23 cellular contexts compared by ENCODE assay signal in the genomic region with DNA sequence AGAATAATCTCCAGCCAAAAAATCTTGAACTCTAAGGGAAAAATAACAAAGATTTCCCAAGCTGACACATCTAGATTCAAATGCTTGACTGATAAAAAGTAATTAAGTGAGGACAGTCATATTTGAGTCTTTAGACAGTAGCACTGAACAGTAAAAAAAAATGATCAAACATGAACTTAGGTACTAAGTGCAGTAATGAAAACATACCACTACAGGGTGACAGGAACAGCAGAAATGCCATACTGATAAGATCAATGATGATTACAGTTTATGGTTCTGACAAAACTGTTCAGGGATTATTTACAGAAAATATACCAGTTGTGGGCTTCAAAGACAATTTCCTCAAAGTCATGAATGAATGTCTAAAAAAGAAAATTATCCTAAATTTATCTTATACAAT.
DNase-seq lines count a peak whose midpoint lies in the region; ATAC-seq and TF ChIP-seq lines count a peak whose summit lies in the region.
"Had no signal": no experiment of that assay in that cellular context is flagged by ENCODE, and none has a peak within 500 bp of the region (broad histone marks: within the 10 kb centered on the region; RNA-seq: fewer than 3 reads in every experiment).

No MANE protein-coding gene starts in this region.

- H3K27me3 ChIP-seq in HCT116 (ENCODE audit: insufficient read depth, low read length) = no peaks in the 10 kb centered on the region
- no peaks in the 10 kb centered on the region for H3K27me3 ChIP-seq in parathyroid adenoma (ENCODE audit: control insufficient read depth, insufficient read depth, low read length)
- H3K27me3 ChIP-seq: BLaER1 treated with 17β-estradiol and CSF1 and Interleukin-3, amounts not matched to agents 10 nM and 100 nM had no signal

- POLR2A ChIA-PET in HCT116 (lab: Charles Lee) = no interaction called here
- POLR2A ChIA-PET in GM10248 (lab: Yijun Ruan, JAX) = no interaction called here

- no peaks in the 10 kb centered on the region for H3K36me3 Mint-ChIP-seq in activated naive CD4-positive, alpha-beta T cell treated with anti-CD3 and anti-CD28 coated beads, Interleukin-2, amount 50 U/mL, for 24 hours

- peaks cover 5% of the 10 kb centered on the region for H3K4me1 Mint-ChIP-seq in activated naive CD4-positive, alpha-beta T cell treated with anti-CD3 and anti-CD28 coated beads, Interleukin-2, amount 50 U/mL, for 24 hours

- H2AFZ ChIP-seq in HCT116 (ENCODE audit: low read depth, low read length, poor library complexity, severe bottlenecking) (no peak overlapping the region), parathyroid adenoma (peak overlapping the region; percentile 25)

- H3K4me3 Mint-ChIP-seq in activated naive CD4-positive, alpha-beta T cell treated with anti-CD3 and anti-CD28 coated beads, Interleukin-2, amount 50 U/mL, for 24 hours = no peak overlapping the region
- H3K4me3 Mint-ChIP-seq: CD4-positive, alpha-beta T cell had no signal

- TF ChIP-seq CTCF in HCT116 (IDR thresholded peaks at IDR 0.05 in 2 of 3, conservative IDR thresholded peaks at IDR 0.05 in 1 of 3; ENCODE audit: borderline replicate concordance in 1 of 3, insufficient read depth in 1 of 3, low read depth in 2 of 3, low read length in 2 of 3) (no peak), parathyroid adenoma (IDR thresholded peaks at IDR 0.05) (no peak), GM10248 (IDR thresholded peaks at IDR 0.05; ENCODE audit: control extremely low read depth, extremely low read depth, low read depth, missing control alignments) (no peak)

- H3K9me3 ChIP-seq in HCT116 (ENCODE audit: control insufficient read depth in 1 of 2, insufficient read depth in 1 of 2, low read depth in 1 of 2, low read length in 2 of 2) (no peaks in the 10 kb centered on the region), parathyroid adenoma (ENCODE audit: control insufficient read depth, low read length) (no peaks in the 10 kb centered on the region)
- H3K9me3 ChIP-seq: A549; BLaER1 treated with 17β-estradiol and CSF1 and Interleukin-3, amounts not matched to agents 10 nM and 100 nM; Caco-2 had no signal

- CTCF ChIA-PET in HCT116 (lab: Charles Lee) (no interaction called here), GM10248 (lab: Yijun Ruan, JAX) (no interaction called here)

- intact Hi-C loops in HCT116 (cut with micrococcal nuclease) = no loop called here

- peak overlapping the region; percentile 18 for H3K27ac Mint-ChIP-seq in activated naive CD4-positive, alpha-beta T cell treated with anti-CD3 and anti-CD28 coated beads, Interleukin-2, amount 50 U/mL, for 24 hours
- H3K27ac Mint-ChIP-seq: CD4-positive, alpha-beta T cell had no signal

- H4K20me1 ChIP-seq in HCT116 (ENCODE audit: insufficient read depth) = no peaks in the 10 kb centered on the region
- H4K20me1 ChIP-seq: BLaER1 treated with 17β-estradiol and CSF1 and Interleukin-3, amounts not matched to agents 10 nM and 100 nM had no signal

- H3K4me2 ChIP-seq in HCT116 (ENCODE audit: low read length) (no peak overlapping the region), parathyroid adenoma (ENCODE audit: low read length) (no peak overlapping the region)
- H3K4me2 ChIP-seq: A549; BLaER1 treated with 17β-estradiol and CSF1 and Interleukin-3, amounts not matched to agents 10 nM and 100 nM had no signal

- H3K27ac ChIP-seq in HCT116 (ENCODE audit: low read depth, low read length) (peak overlapping the region; percentile 6; the same call in 1 of the 2 replicates), parathyroid adenoma (no peak overlapping the region)
- H3K27ac ChIP-seq: A549; BLaER1 treated with 17β-estradiol and CSF1 and Interleukin-3, amounts not matched to agents 10 nM and 100 nM; HL-60 had no signal

- DNase-seq in activated naive CD4-positive, alpha-beta T cell treated with Interleukin-2 at 50 U/mL for 16 hours = no peak
- DNase-seq in HCT116 (ENCODE audit: low read depth, low spot score) (no peak), SK-N-DZ (ENCODE audit: low spot score) (peak; percentile 10), GM10248 (ENCODE audit: extremely low spot score) (no peak), NOMO-1 (lab: John Stamatoyannopoulos, UW; ENCODE audit: unreplicated experiment in 2 of 2) (no peak)
- DNase-seq: AML-193; CD4-positive, alpha-beta T cell; DMS 273 treated with DMSO at 0.1 percent for 48 hours; DMS79; Karpas-422; NCI-H1092; NCI-H1417 treated with DMSO at 0.1 percent for 48 hours; NCI-H1694 treated with DMSO at 0.1 percent for 48 hours; NCI-H2081; NCI-H2227 treated with DMSO at 0.1 percent for 48 hours; NCI-H526 treated with DMSO at 0.1 percent for 48 hours; OCI-M1 had no signal

- H3K36me3 ChIP-seq in HCT116 (ENCODE audit: control insufficient read depth in 1 of 2, insufficient read depth in 2 of 2, low read length in 2 of 2) = no peaks in the 10 kb centered on the region; a peak in 1 of 4 replicates
- no peaks in the 10 kb centered on the region for H3K36me3 ChIP-seq in parathyroid adenoma (ENCODE audit: control insufficient read depth, insufficient read depth, low read length)

- H3K4me1 ChIP-seq in HCT116 (ENCODE audit: control insufficient read depth in 1 of 2, insufficient read depth in 2 of 2, low read length in 2 of 2) = peaks cover 8 to 26% of the 10 kb centered on the region in 2 experiments
- H3K4me1 ChIP-seq in parathyroid adenoma = no peaks in the 10 kb centered on the region
- H3K4me1 ChIP-seq: A549; BLaER1 treated with 17β-estradiol and CSF1 and Interleukin-3, amounts not matched to agents 10 nM and 100 nM had no signal

- RAD21 ChIA-PET in HCT116 (lab: Charles Lee; ENCODE audit: low non-redundant PET in 1 of 2, low total read pairs in 2 of 2, uncharacterized antibody in 2 of 2, unreplicated experiment in 2 of 2) = no interaction called here

- H3K9me2 ChIP-seq in HCT116 (ENCODE audit: insufficient read depth) = no peaks in the 10 kb centered on the region

- H3K9ac ChIP-seq in HCT116 (ENCODE audit: low read length) = no peak overlapping the region
- no peak overlapping the region for H3K9ac ChIP-seq in parathyroid adenoma
- H3K9ac ChIP-seq: BLaER1 treated with 17β-estradiol and CSF1 and Interleukin-3, amounts not matched to agents 10 nM and 100 nM had no signal

- H3K79me2 ChIP-seq in HCT116 (ENCODE audit: insufficient read depth, low read length) (no peaks in the 10 kb centered on the region), parathyroid adenoma (no peaks in the 10 kb centered on the region)

- no peaks in the 10 kb centered on the region for H3K9me3 Mint-ChIP-seq in activated naive CD4-positive, alpha-beta T cell treated with anti-CD3 and anti-CD28 coated beads, Interleukin-2, amount 50 U/mL, for 24 hours
- H3K9me3 Mint-ChIP-seq: CD4-positive, alpha-beta T cell had no signal

- H3K4me3 ChIP-seq in HCT116 (replicated peaks in 1 of 2; ENCODE audit: low read depth in 1 of 2, low read length in 2 of 2) (no peak overlapping the region), parathyroid adenoma (ENCODE audit: low read depth, low read length) (no peak overlapping the region)
- H3K4me3 ChIP-seq: A549; BLaER1 treated with 17β-estradiol and CSF1 and Interleukin-3, amounts not matched to agents 10 nM and 100 nM had no signal

- no peak for TF ChIP-seq POLR2A in HCT116 (IDR thresholded peaks at IDR 0.05; ENCODE audit: borderline replicate concordance, extremely low read depth, insufficient read depth, insufficient read length)

- H3K27me3 Mint-ChIP-seq in activated naive CD4-positive, alpha-beta T cell treated with anti-CD3 and anti-CD28 coated beads, Interleukin-2, amount 50 U/mL, for 24 hours = no peaks in the 10 kb centered on the region
- H3K27me3 Mint-ChIP-seq: CD4-positive, alpha-beta T cell had no signal

- no TSS peak for BruUV-seq in HCT116 (replicated peaks; lab: Mats Ljungman, UMichigan)

- ATAC-seq in HCT116 = no peak
- ATAC-seq: A549 had no signal

- TF ChIP-seq RAD21 in HCT116 (IDR thresholded peaks at IDR 0.05; ENCODE audit: low read depth) = no peak

TF ChIP-seq in HCT116, 20 proteins besides CTCF, POLR2A, EP300 and RAD21 (continues in another document):
- TF ChIP-seq SP1 (IDR thresholded peaks at IDR 0.05; ENCODE audit: low read depth) (no peak), ZFX (IDR thresholded peaks at IDR 0.05) (no peak), FOSL1 (IDR thresholded peaks at IDR 0.05; ENCODE audit: low read depth) (no peak), EGR1 (IDR thresholded peaks at IDR 0.05; ENCODE audit: low read depth) (no peak), CBX3 (IDR thresholded peaks at IDR 0.05; ENCODE audit: low read depth) (no peak), POLR2AphosphoS5 (IDR thresholded peaks at IDR 0.05; ENCODE audit: low read depth, low read length) (no peak), ZNF274 (IDR thresholded peaks at IDR 0.05; ENCODE audit: low read depth, low read length) (no peak), SRF (IDR thresholded peaks at IDR 0.05; ENCODE audit: low read depth) (no peak), CEBPB (IDR thresholded peaks at IDR 0.05; ENCODE audit: low read depth) (no peak), MAX (IDR thresholded peaks at IDR 0.05) (no peak), TCF7L2 (IDR thresholded peaks at IDR 0.05; ENCODE audit: borderline replicate concordance, extremely low read depth, insufficient read depth, insufficient read length) (no peak), SIN3A (IDR thresholded peaks at IDR 0.05; ENCODE audit: low read depth) (no peak), EZH2 (IDR thresholded peaks at IDR 0.05) (no peak)
- TF ChIP-seq, protein P1, sequence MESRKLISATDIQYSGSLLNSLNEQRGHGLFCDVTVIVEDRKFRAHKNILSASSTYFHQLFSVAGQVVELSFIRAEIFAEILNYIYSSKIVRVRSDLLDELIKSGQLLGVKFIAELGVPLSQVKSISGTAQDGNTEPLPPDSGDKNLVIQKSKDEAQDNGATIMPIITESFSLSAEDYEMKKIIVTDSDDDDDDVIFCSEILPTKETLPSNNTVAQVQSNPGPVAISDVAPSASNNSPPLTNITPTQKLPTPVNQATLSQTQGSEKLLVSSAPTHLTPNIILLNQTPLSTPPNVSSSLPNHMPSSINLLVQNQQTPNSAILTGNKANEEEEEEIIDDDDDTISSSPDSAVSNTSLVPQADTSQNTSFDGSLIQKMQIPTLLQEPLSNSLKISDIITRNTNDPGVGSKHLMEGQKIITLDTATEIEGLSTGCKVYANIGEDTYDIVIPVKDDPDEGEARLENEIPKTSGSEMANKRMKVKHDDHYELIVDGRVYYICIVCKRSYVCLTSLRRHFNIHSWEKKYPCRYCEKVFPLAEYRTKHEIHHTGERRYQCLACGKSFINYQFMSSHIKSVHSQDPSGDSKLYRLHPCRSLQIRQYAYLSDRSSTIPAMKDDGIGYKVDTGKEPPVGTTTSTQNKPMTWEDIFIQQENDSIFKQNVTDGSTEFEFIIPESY (IDR thresholded peaks at IDR 0.05; ENCODE audit: extremely low read depth, insufficient replicate concordance, low read length) = no peak
